ENCODE assay signal across 37 cellular contexts in genomic region chr2:241275504-241275903, GRCh38.
"Had no signal": no experiment of that assay in that cellular context is flagged by ENCODE, and none has a peak within 500 bp of the region (broad histone marks: within the 10 kb centered on the region; RNA-seq: fewer than 3 reads in every experiment).

No MANE protein-coding gene starts in this region.

- FAIRE-seq: bronchial epithelial cell, colon, TTC549 had no signal

- DNase-seq: activated CD4-positive, alpha-beta memory T cell treated with anti-CD3 and anti-CD28 coated beads, Interleukin-2, amount 10 ng/mL, durations not matched to agents 7 days and 5 days; activated CD4-positive, alpha-beta T cell treated with anti-CD3 and anti-CD28 coated beads for 1 hour; activated CD4-positive, alpha-beta T cell treated with anti-CD3 and anti-CD28 coated beads for 36 hours; activated CD4-positive, alpha-beta T cell treated with anti-CD3 and anti-CD28 coated beads for 48 hours; activated CD4-positive, alpha-beta T cell treated with anti-CD3 and anti-CD28 coated beads, Interleukin-2, amount 10 ng/mL, durations not matched to agents 7 days and 5 days; activated CD4-positive, alpha-beta T cell treated with anti-CD3 and anti-CD28 coated beads, Interleukin-2, amount 50 U/mL, for 48 hours; activated CD4-positive, CD25-positive, alpha-beta regulatory T cell; activated CD8-positive, alpha-beta memory T cell treated with anti-CD3 and anti-CD28 coated beads for 24 hours; activated CD8-positive, alpha-beta memory T cell treated with anti-CD3 and anti-CD28 coated beads, Interleukin-2, amount 10 ng/mL, durations not matched to agents 7 days and 5 days; activated CD8-positive, alpha-beta T cell treated with anti-CD3 and anti-CD28 coated beads, Interleukin-2, amount 10 ng/mL, durations not matched to agents 7 days and 5 days; activated effector memory CD4-positive, alpha-beta T cell treated with anti-CD3 and anti-CD28 coated beads, Interleukin-2, amount 50 U/mL, for 16 hours; activated gamma-delta T cell treated with Interleukin-2 at 50 U/mL for 16 hours; activated naive CD4-positive, alpha-beta T cell treated with anti-CD3 and anti-CD28 coated beads, Interleukin-2, amount 10 ng/mL, durations not matched to agents 7 days and 5 days; activated naive CD4-positive, alpha-beta T cell treated with Interleukin-2 at 50 U/mL for 16 hours; activated naive CD8-positive, alpha-beta T cell treated with anti-CD3 and anti-CD28 coated beads, Interleukin-2, amount 10 ng/mL, durations not matched to agents 7 days and 5 days; activated naive CD8-positive, alpha-beta T cell treated with anti-CD3 and anti-CD28 coated beads, Interleukin-2, amount 50 U/mL, for 24 hours; activated T-cell treated with anti-CD3 and anti-CD28 coated beads, Interleukin-2, amount 50 U/mL, for 24 hours; activated T-cell treated with anti-CD3 and anti-CD28 coated beads, Interleukin-2, amount 50 U/mL, for 48 hours; amygdala; anterior cingulate cortex; caudate nucleus; T-helper 1 cell; T-helper 2 cell; T-helper 9 cell; WERI-Rb-1 had no signal

- ATAC-seq: activated CD4-positive, alpha-beta T cell treated with anti-CD3 and anti-CD28 coated beads for 36 hours; activated CD4-positive, CD25-positive, alpha-beta regulatory T cell treated with anti-CD3 and anti-CD28 coated beads, Interleukin-2, amount 50 U/mL, for 24 hours; activated CD8-positive, alpha-beta memory T cell treated with anti-CD3 and anti-CD28 coated beads, Interleukin-2, amount 10 ng/mL, durations not matched to agents 7 days and 5 days; activated CD8-positive, alpha-beta T cell treated with anti-CD3 and anti-CD28 coated beads, Interleukin-2, amount 10 ng/mL, durations not matched to agents 7 days and 5 days; activated naive CD8-positive, alpha-beta T cell treated with anti-CD3 and anti-CD28 coated beads, Interleukin-2, amount 50 U/mL, for 24 hours; WTC11 had no signal

- H3K27ac Mint-ChIP-seq: activated CD4-positive, alpha-beta memory T cell treated with anti-CD3 and anti-CD28 coated beads, Interleukin-2, amount 10 ng/mL, durations not matched to agents 7 days and 5 days; activated CD4-positive, alpha-beta T cell treated with anti-CD3 and anti-CD28 coated beads for 36 hours; activated CD4-positive, alpha-beta T cell treated with anti-CD3 and anti-CD28 coated beads, Interleukin-2, amount 10 ng/mL, durations not matched to agents 7 days and 5 days; activated CD8-positive, alpha-beta memory T cell treated with anti-CD3 and anti-CD28 coated beads, Interleukin-2, amount 10 ng/mL, durations not matched to agents 7 days and 5 days; activated CD8-positive, alpha-beta T cell treated with anti-CD3 and anti-CD28 coated beads, Interleukin-2, amount 10 ng/mL, durations not matched to agents 7 days and 5 days; activated naive CD4-positive, alpha-beta T cell treated with anti-CD3 and anti-CD28 coated beads, Interleukin-2, amount 50 U/mL, for 24 hours; activated naive CD8-positive, alpha-beta T cell; activated naive CD8-positive, alpha-beta T cell treated with anti-CD3 and anti-CD28 coated beads, Interleukin-2, amount 10 ng/mL, durations not matched to agents 7 days and 5 days; activated naive CD8-positive, alpha-beta T cell treated with anti-CD3 and anti-CD28 coated beads, Interleukin-2, amount 50 U/mL, for 24 hours; activated T-cell treated with anti-CD3 and anti-CD28 coated beads, Interleukin-2, amount 50 U/mL, for 24 hours; brain; T-helper 1 cell treated with Interleukin-12 subunit alpha and Interleukin-12 subunit beta and Interleukin-4 antibody, amounts not matched to agents 30 μg/mL and 1 μg/mL, for 36 hours; T-helper 2 cell treated with Interferon-gamma antibody and Interleukin-4, amounts not matched to agents 5 μg/mL and 100 μg/mL, for 36 hours; WTC11 had no signal

- H3K9me3 ChIP-seq: ascending aorta had no signal

- H3K27ac ChIP-seq: ascending aorta, cardiac muscle cell, WERI-Rb-1 had no signal

- H3K27me3 ChIP-seq: ascending aorta, cardiac muscle cell had no signal

- H3K4me3 ChIP-seq: ascending aorta, cardiac muscle cell had no signal

- H3K9me3 Mint-ChIP-seq: activated naive CD4-positive, alpha-beta T cell treated with anti-CD3 and anti-CD28 coated beads, Interleukin-2, amount 50 U/mL, for 24 hours had no signal

- H3K4me3 Mint-ChIP-seq: activated CD4-positive, alpha-beta memory T cell treated with anti-CD3 and anti-CD28 coated beads, Interleukin-2, amount 10 ng/mL, durations not matched to agents 7 days and 5 days; activated CD4-positive, alpha-beta T cell treated with anti-CD3 and anti-CD28 coated beads for 36 hours; activated CD4-positive, alpha-beta T cell treated with anti-CD3 and anti-CD28 coated beads, Interleukin-2, amount 10 ng/mL, durations not matched to agents 7 days and 5 days; activated CD8-positive, alpha-beta memory T cell treated with anti-CD3 and anti-CD28 coated beads, Interleukin-2, amount 10 ng/mL, durations not matched to agents 7 days and 5 days; activated CD8-positive, alpha-beta T cell treated with anti-CD3 and anti-CD28 coated beads, Interleukin-2, amount 10 ng/mL, durations not matched to agents 7 days and 5 days; activated naive CD4-positive, alpha-beta T cell treated with anti-CD3 and anti-CD28 coated beads, Interleukin-2, amount 10 ng/mL, durations not matched to agents 7 days and 5 days; activated naive CD4-positive, alpha-beta T cell treated with anti-CD3 and anti-CD28 coated beads, Interleukin-2, amount 50 U/mL, for 24 hours; activated naive CD8-positive, alpha-beta T cell; activated naive CD8-positive, alpha-beta T cell treated with anti-CD3 and anti-CD28 coated beads, Interleukin-2, amount 10 ng/mL, durations not matched to agents 7 days and 5 days; activated naive CD8-positive, alpha-beta T cell treated with anti-CD3 and anti-CD28 coated beads, Interleukin-2, amount 50 U/mL, for 24 hours; activated T-cell treated with anti-CD3 and anti-CD28 coated beads, Interleukin-2, amount 50 U/mL, for 24 hours; brain; T-helper 1 cell treated with Interleukin-12 subunit alpha and Interleukin-12 subunit beta and Interleukin-4 antibody, amounts not matched to agents 30 μg/mL and 1 μg/mL, for 36 hours; T-helper 2 cell treated with Interferon-gamma antibody and Interleukin-4, amounts not matched to agents 5 μg/mL and 100 μg/mL, for 36 hours; WTC11 had no signal

- H3K36me3 ChIP-seq: ascending aorta, cardiac muscle cell, WERI-Rb-1 had no signal

- H3K27me3 Mint-ChIP-seq: activated CD4-positive, alpha-beta memory T cell treated with anti-CD3 and anti-CD28 coated beads, Interleukin-2, amount 10 ng/mL, durations not matched to agents 7 days and 5 days; activated CD4-positive, alpha-beta T cell treated with anti-CD3 and anti-CD28 coated beads for 36 hours; activated CD4-positive, alpha-beta T cell treated with anti-CD3 and anti-CD28 coated beads, Interleukin-2, amount 10 ng/mL, durations not matched to agents 7 days and 5 days; activated CD8-positive, alpha-beta memory T cell treated with anti-CD3 and anti-CD28 coated beads, Interleukin-2, amount 10 ng/mL, durations not matched to agents 7 days and 5 days; activated naive CD4-positive, alpha-beta T cell treated with anti-CD3 and anti-CD28 coated beads, Interleukin-2, amount 10 ng/mL, durations not matched to agents 7 days and 5 days; activated naive CD4-positive, alpha-beta T cell treated with anti-CD3 and anti-CD28 coated beads, Interleukin-2, amount 50 U/mL, for 24 hours; activated naive CD8-positive, alpha-beta T cell; activated naive CD8-positive, alpha-beta T cell treated with anti-CD3 and anti-CD28 coated beads, Interleukin-2, amount 10 ng/mL, durations not matched to agents 7 days and 5 days; activated naive CD8-positive, alpha-beta T cell treated with anti-CD3 and anti-CD28 coated beads, Interleukin-2, amount 50 U/mL, for 24 hours; activated T-cell treated with anti-CD3 and anti-CD28 coated beads, Interleukin-2, amount 50 U/mL, for 24 hours had no signal

- H3K36me3 Mint-ChIP-seq: WTC11 had no signal
